ENCODE assay signal across 26 cellular contexts in genomic region chr3:78610462-78611125, GRCh38.
"Had no signal": no experiment of that assay in that cellular context is flagged by ENCODE, and none has a peak within 500 bp of the region (broad histone marks: within the 10 kb centered on the region; RNA-seq: fewer than 3 reads in every experiment).

No MANE protein-coding gene starts in this region.

- H3K9me3 ChIP-seq: esophagus squamous epithelium, lower lobe of right lung, suprapubic skin, transverse colon, vagina had no signal

- H3K4me1 ChIP-seq: esophagus squamous epithelium, lower lobe of right lung, transverse colon, vagina had no signal

- ATAC-seq: activated CD4-positive, alpha-beta T cell treated with anti-CD3 and anti-CD28 coated beads for 36 hours; activated CD8-positive, alpha-beta memory T cell treated with anti-CD3 and anti-CD28 coated beads, Interleukin-2, amount 10 ng/mL, durations not matched to agents 7 days and 5 days; lower lobe of right lung; WTC11 had no signal

- DNase-seq: activated CD4-positive, alpha-beta memory T cell treated with anti-CD3 and anti-CD28 coated beads, Interleukin-2, amount 10 ng/mL, durations not matched to agents 7 days and 5 days; activated CD4-positive, alpha-beta T cell treated with anti-CD3 and anti-CD28 coated beads for 36 hours; activated CD8-positive, alpha-beta memory T cell treated with anti-CD3 and anti-CD28 coated beads, Interleukin-2, amount 10 ng/mL, durations not matched to agents 7 days and 5 days; activated naive CD4-positive, alpha-beta T cell; activated naive CD8-positive, alpha-beta T cell treated with anti-CD3 and anti-CD28 coated beads, Interleukin-2, amount 10 ng/mL, durations not matched to agents 7 days and 5 days; anterior cingulate cortex; dermis blood vessel endothelial cell; effector memory CD4-positive, alpha-beta T cell; esophagus squamous epithelium; foreskin melanocyte; glutamatergic neuron; hippocampal formation; lower lobe of right lung; occipital lobe; posterior cingulate gyrus; retina; stimulated activated CD4-positive, alpha-beta T cell treated with anti-CD3 and anti-CD28 coated beads, Interleukin-12 subunit alpha, Interleukin-12 subunit beta, amount 100 ng/mL, for 4 hours; stimulated activated CD4-positive, alpha-beta T cell treated with anti-CD3 and anti-CD28 coated beads, Interleukin-1b, Interleukin-23, amount 100 ng/mL, for 48 hours; stimulated activated CD8-positive, alpha-beta memory T cell treated with anti-CD3 and anti-CD28 coated beads, Interleukin-4, amount 100 ng/mL, for 48 hours; stimulated activated naive CD4-positive, alpha-beta T cell treated with Interleukin-2 at 50 U/mL for 16 hours; transverse colon had no signal

- FAIRE-seq: endothelial cell of umbilical vein, keratinocyte had no signal

- H3K27ac ChIP-seq: esophagus squamous epithelium, lower lobe of right lung, suprapubic skin, transverse colon, vagina had no signal

- H3K27me3 ChIP-seq: esophagus squamous epithelium, suprapubic skin, transverse colon, vagina had no signal

- H3K4me3 ChIP-seq: esophagus squamous epithelium, lower lobe of right lung, suprapubic skin, transverse colon, vagina had no signal

- H3K36me3 ChIP-seq: lower lobe of right lung, transverse colon had no signal
